ENCODE assay signal across 7 cellular contexts in genomic region chr2:62038980-62039771, GRCh38.
DNase-seq lines count a peak whose midpoint lies in the region; ATAC-seq and TF ChIP-seq lines count a peak whose summit lies in the region.

No MANE protein-coding gene starts in this region.

- no peaks in the 10 kb centered on the region for H4K20me1 ChIP-seq in SK-N-SH (ENCODE audit: insufficient read depth)

- no peak overlapping the region for H3K4me3 Mint-ChIP-seq in activated CD8-positive, alpha-beta T cell treated with anti-CD3 and anti-CD28 coated beads for 36 hours
- H3K4me3 Mint-ChIP-seq in naive thymus-derived CD4-positive, alpha-beta T cell, result peak overlapping the region in 3 of 10 donors; percentile 1 to 45 (median 15)

- ATAC-seq in GM21447 (IDR thresholded peaks at IDR 0.05; ENCODE audit: unreplicated experiment) (peak; percentile 99), HG03575 (IDR thresholded peaks at IDR 0.05; ENCODE audit: extremely low read depth, insufficient number of reproducible peaks, low FRiP score, unreplicated experiment) (peak; percentile 98)
- peak; percentile 97 for ATAC-seq in activated CD8-positive, alpha-beta T cell treated with anti-CD3 and anti-CD28 coated beads for 36 hours
- ATAC-seq in naive thymus-derived CD4-positive, alpha-beta T cell, result peak; percentile 75

- TF ChIP-seq EP300 in SK-N-SH (IDR thresholded peaks at IDR 0.05; ENCODE audit: borderline replicate concordance in 1 of 2, low read depth in 1 of 2, low read length in 1 of 2), result no peak

- no peak overlapping the region for H3K4me3 ChIP-seq in naive thymus-derived CD4-positive, alpha-beta T cell (ENCODE audit: low read length)
- H3K4me3 ChIP-seq in SK-N-SH (ENCODE audit: low read depth in 2 of 2, low read length in 1 of 2) (no peak overlapping the region), esophagus squamous epithelium (no peak overlapping the region)

- TF ChIP-seq RAD21 in SK-N-SH (IDR thresholded peaks at IDR 0.05; ENCODE audit: low read length), result no peak

- peaks cover 9% of the 10 kb centered on the region for H3K36me3 Mint-ChIP-seq in activated CD8-positive, alpha-beta T cell treated with anti-CD3 and anti-CD28 coated beads for 36 hours (ENCODE audit: low read depth)
- peaks cover 6 to 29% (median 23%) of the 10 kb centered on the region in 5 donors for H3K36me3 Mint-ChIP-seq in naive thymus-derived CD4-positive, alpha-beta T cell

- H3K9me3 ChIP-seq in naive thymus-derived CD4-positive, alpha-beta T cell (ENCODE audit: control insufficient read depth in 2 of 3, low read length in 3 of 3), result no peaks in the 10 kb centered on the region
- 0 out of 2 replicates have a peak, but pooled peaks cover 2% of the 10 kb centered on the region for H3K9me3 ChIP-seq in SK-N-SH
- H3K9me3 ChIP-seq in esophagus squamous epithelium, result no peaks in the 10 kb centered on the region

- in situ Hi-C loops in GM13976 (cut with MboI; ENCODE audit: low sequenced_read_pairs, unreplicated experiment), result no loop called here

- H3K4me1 Mint-ChIP-seq in activated CD8-positive, alpha-beta T cell treated with anti-CD3 and anti-CD28 coated beads for 36 hours (ENCODE audit: low read depth), result peaks cover 20% of the 10 kb centered on the region
- H3K4me1 Mint-ChIP-seq in naive thymus-derived CD4-positive, alpha-beta T cell, result peaks cover 3 to 27% (median 20%) of the 10 kb centered on the region in 7 donors

- no peaks in the 10 kb centered on the region for H3K9me2 ChIP-seq in SK-N-SH

- intact Hi-C loops in activated CD8-positive, alpha-beta T cell treated with anti-CD3 and anti-CD28 coated beads for 36 hours (cut with micrococcal nuclease), result loop anchor here (10.0 kb wide), 1 partner anchor 266 kb away; no protein-coding TSS in a partner anchor
- intact Hi-C loops in naive thymus-derived CD4-positive, alpha-beta T cell (cut with micrococcal nuclease), result no loop called here
- intact Hi-C loops in esophagus squamous epithelium (cut with DNase I), result no loop called here

- no peak overlapping the region for H3K9ac ChIP-seq in SK-N-SH

- no peaks in the 10 kb centered on the region for H3F3A ChIP-seq in SK-N-SH (replicated peaks; ENCODE audit: insufficient read depth)

- no peaks in the 10 kb centered on the region for H3K36me3 ChIP-seq in naive thymus-derived CD4-positive, alpha-beta T cell (ENCODE audit: control insufficient read depth in 2 of 3, insufficient read depth in 3 of 3, low read length in 3 of 3)
- H3K36me3 ChIP-seq in SK-N-SH (replicated peaks in 1 of 2; ENCODE audit: control insufficient read depth in 1 of 2, insufficient read depth in 2 of 2, low read length in 1 of 2), result no peaks in the 10 kb centered on the region
- peaks cover 0 to 5% (median 0%) of the 10 kb centered on the region in 3 donors for H3K36me3 ChIP-seq in esophagus squamous epithelium

- no peak for TF ChIP-seq POLR2A in esophagus squamous epithelium (IDR thresholded peaks at IDR 0.05)

- peak overlapping the region; percentile 91 for H3K27ac Mint-ChIP-seq in activated CD8-positive, alpha-beta T cell treated with anti-CD3 and anti-CD28 coated beads for 36 hours
- H3K27ac Mint-ChIP-seq in naive thymus-derived CD4-positive, alpha-beta T cell, result peak overlapping the region in 6 of 9 donors; percentile 20 to 70 (median 40)

- no peak for TF ChIP-seq CTCF in GM13976 (IDR thresholded peaks at IDR 0.05; ENCODE audit: borderline replicate concordance, control extremely low read depth, extremely low read depth, insufficient read depth, missing control alignments)
- no peak for TF ChIP-seq CTCF in activated CD8-positive, alpha-beta T cell treated with anti-CD3 and anti-CD28 coated beads for 36 hours (IDR thresholded peaks at IDR 0.05)
- no peak for TF ChIP-seq CTCF in SK-N-SH (IDR thresholded peaks at IDR 0.05)
- TF ChIP-seq CTCF in esophagus squamous epithelium (IDR thresholded peaks at IDR 0.05), result no peak

- H2AFZ ChIP-seq in SK-N-SH (ENCODE audit: low read depth), result no peak overlapping the region

- POLR2A ChIA-PET in activated CD8-positive, alpha-beta T cell treated with anti-CD3 and anti-CD28 coated beads for 36 hours (lab: Charles Lee), result interaction anchor here (1.4 kb wide), 1 partner anchor 170 kb away, joined by 3 read pairs; no protein-coding TSS in a partner anchor
- POLR2A ChIA-PET in naive thymus-derived CD4-positive, alpha-beta T cell (lab: Charles Lee), result no interaction called here
- POLR2A ChIA-PET in SK-N-SH (lab: Yijun Ruan, JAX), result no interaction called here

- H3K79me2 ChIP-seq in SK-N-SH (ENCODE audit: insufficient read depth), result no peaks in the 10 kb centered on the region

- CTCF ChIA-PET in activated CD8-positive, alpha-beta T cell treated with anti-CD3 and anti-CD28 coated beads for 36 hours (lab: Charles Lee), result interaction anchor here (0.5 to 2.3 kb wide), 7 partner anchors 13 to 374 kb away, joined by 3 to 6 read pairs (median 3); no protein-coding TSS in a partner anchor
- CTCF ChIA-PET in naive thymus-derived CD4-positive, alpha-beta T cell (lab: Charles Lee), result no interaction called here
- CTCF ChIA-PET in SK-N-SH (lab: Yijun Ruan, JAX), result interaction anchor here (0.6 kb wide), 2 partner anchors 62 to 791 kb away, joined by 3 read pairs; no protein-coding TSS in a partner anchor

- peaks cover 5 to 8% of the 10 kb centered on the region in 2 donors for H3K4me1 ChIP-seq in naive thymus-derived CD4-positive, alpha-beta T cell (ENCODE audit: control insufficient read depth in 2 of 2, insufficient read depth in 2 of 2, low read length in 2 of 2)
- H3K4me1 ChIP-seq in SK-N-SH (ENCODE audit: control insufficient read depth in 1 of 2, insufficient read depth in 2 of 2, low read depth in 1 of 2, low read length in 1 of 2) (no peaks in the 10 kb centered on the region), esophagus squamous epithelium (peaks cover 0 to 18% (median 0%) of the 10 kb centered on the region in 3 donors)

- no peaks in the 10 kb centered on the region for H3K27me3 ChIP-seq in naive thymus-derived CD4-positive, alpha-beta T cell (ENCODE audit: control insufficient read depth in 2 of 2, insufficient read depth in 2 of 2, low read length in 2 of 2)
- H3K27me3 ChIP-seq in SK-N-SH (ENCODE audit: insufficient read depth) (no peaks in the 10 kb centered on the region), esophagus squamous epithelium (peaks cover 0 to 4% (median 0%) of the 10 kb centered on the region in 4 donors)

- H3K27me3 Mint-ChIP-seq in activated CD8-positive, alpha-beta T cell treated with anti-CD3 and anti-CD28 coated beads for 36 hours, result no peaks in the 10 kb centered on the region
- no peaks in the 10 kb centered on the region for H3K27me3 Mint-ChIP-seq in naive thymus-derived CD4-positive, alpha-beta T cell

- DNase-seq in GM13976 (ENCODE audit: low spot score) (peak; percentile 83), SK-N-SH (no peak), esophagus squamous epithelium (lab: John Stamatoyannopoulos, UW) (no peak)
- peak; percentile 73 for DNase-seq in activated CD8-positive, alpha-beta T cell treated with anti-CD3 and anti-CD28 coated beads for 36 hours
- DNase-seq in naive thymus-derived CD4-positive, alpha-beta T cell, result peak in 4 of 9 donors; percentile 1 to 24 (median 4)

- no peak overlapping the region for H3K4me2 ChIP-seq in SK-N-SH

- H3K9me3 Mint-ChIP-seq in activated CD8-positive, alpha-beta T cell treated with anti-CD3 and anti-CD28 coated beads for 36 hours, result no peaks in the 10 kb centered on the region
- peaks cover 0 to 8% (median 4%) of the 10 kb centered on the region in 11 donors for H3K9me3 Mint-ChIP-seq in naive thymus-derived CD4-positive, alpha-beta T cell

- over 99% methylated on average over 3 of the region's 3 CpGs for WGBS in SK-N-SH (ENCODE audit: low lambda C conversion rate)
- 63 to 79% methylated on average over 3 of the region's 3 CpGs for WGBS in esophagus squamous epithelium, 2 donors

- no peak overlapping the region for H3K27ac ChIP-seq in naive thymus-derived CD4-positive, alpha-beta T cell (ENCODE audit: low read depth, low read length)
- H3K27ac ChIP-seq in SK-N-SH (ENCODE audit: low read depth in 2 of 2, low read length in 1 of 2), result no peak overlapping the region
- no peak overlapping the region for H3K27ac ChIP-seq in esophagus squamous epithelium

TF ChIP-seq in SK-N-SH, 30 proteins besides CTCF, POLR2A, EP300 and RAD21 (continues in another document):
- TF ChIP-seq GABPA (IDR thresholded peaks at IDR 0.05; ENCODE audit: low read depth) (no peak), REST (IDR thresholded peaks at IDR 0.05; ENCODE audit: low read depth, low read length) (no peak), RXRA (IDR thresholded peaks at IDR 0.05; ENCODE audit: borderline replicate concordance, low read depth) (no peak)
- TF ChIP-seq, protein P1, sequence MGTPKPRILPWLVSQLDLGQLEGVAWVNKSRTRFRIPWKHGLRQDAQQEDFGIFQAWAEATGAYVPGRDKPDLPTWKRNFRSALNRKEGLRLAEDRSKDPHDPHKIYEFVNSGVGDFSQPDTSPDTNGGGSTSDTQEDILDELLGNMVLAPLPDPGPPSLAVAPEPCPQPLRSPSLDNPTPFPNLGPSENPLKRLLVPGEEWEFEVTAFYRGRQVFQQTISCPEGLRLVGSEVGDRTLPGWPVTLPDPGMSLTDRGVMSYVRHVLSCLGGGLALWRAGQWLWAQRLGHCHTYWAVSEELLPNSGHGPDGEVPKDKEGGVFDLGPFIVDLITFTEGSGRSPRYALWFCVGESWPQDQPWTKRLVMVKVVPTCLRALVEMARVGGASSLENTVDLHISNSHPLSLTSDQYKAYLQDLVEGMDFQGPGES (IDR thresholded peaks at IDR 0.05; ENCODE audit: low read depth, low read length), result no peak

Comparison
In these comparisons a context has a peak if more than half of its experiments do, and no peak if none do; other contexts are left out.
1. DNase-seq: peak in GM13976 (single experiment) and activated CD8-positive, alpha-beta T cell treated with anti-CD3 and anti-CD28 coated beads for 36 hours (single experiment); none in SK-N-SH (single experiment) and esophagus squamous epithelium (single experiment).
2. Peak in every context shown above with its lines, with median percentiles within 50 percentile points of each other: ATAC-seq.